1 cellular context compared by ENCODE assay signal in the genomic region with DNA sequence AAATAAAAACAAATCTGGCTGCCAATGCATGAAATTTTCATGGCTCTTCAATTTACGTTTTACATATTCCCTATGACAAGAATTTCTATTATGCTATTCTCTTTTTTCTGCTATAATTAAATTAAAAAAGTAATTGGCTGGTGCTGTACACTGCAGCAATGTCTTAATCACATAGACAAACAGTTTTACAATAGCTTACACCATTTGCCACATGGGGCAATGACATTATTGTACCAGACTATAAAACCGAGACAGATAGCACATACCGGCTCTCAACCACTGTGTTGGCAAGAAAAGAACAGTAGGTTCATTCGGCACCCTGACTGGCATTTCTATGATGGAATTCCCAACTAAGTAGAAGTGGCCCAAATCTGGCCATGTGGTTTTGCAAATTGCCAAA.
A peak's percentile ranks its signal among the peaks of the same experiment; 100 is the strongest.
TF ChIP-seq lines count a peak whose summit lies in the region.

No MANE protein-coding gene starts in this region.

TF ChIP-seq in SK-N-SH treated with all-trans-retinoic acid at 6 μM for 48 hours, 23 proteins besides CTCF, POLR2A, EP300 and RAD21 (continued from another document):
- no peak for TF ChIP-seq BACH2 (CRISPR knock-in tag; IDR thresholded peaks at IDR 0.05; ENCODE audit: borderline replicate concordance)
- TF ChIP-seq ISL1 (CRISPR knock-in tag; IDR thresholded peaks at IDR 0.05) = peak; percentile 9; the same call in 1 of the 2 replicates
- no peak for TF ChIP-seq ZNF70 (CRISPR knock-in tag; IDR thresholded peaks at IDR 0.05)
- no peak for TF ChIP-seq SNAI2 (CRISPR knock-in tag; IDR thresholded peaks at IDR 0.05)
- no peak for TF ChIP-seq CSDC2 (CRISPR knock-in tag; IDR thresholded peaks at IDR 0.05)
- 0 out of 2 replicates have a peak, but pooled peaks have one; percentile 42 for TF ChIP-seq GLIS3 (CRISPR knock-in tag; IDR thresholded peaks at IDR 0.05)
- TF ChIP-seq, protein P1, sequence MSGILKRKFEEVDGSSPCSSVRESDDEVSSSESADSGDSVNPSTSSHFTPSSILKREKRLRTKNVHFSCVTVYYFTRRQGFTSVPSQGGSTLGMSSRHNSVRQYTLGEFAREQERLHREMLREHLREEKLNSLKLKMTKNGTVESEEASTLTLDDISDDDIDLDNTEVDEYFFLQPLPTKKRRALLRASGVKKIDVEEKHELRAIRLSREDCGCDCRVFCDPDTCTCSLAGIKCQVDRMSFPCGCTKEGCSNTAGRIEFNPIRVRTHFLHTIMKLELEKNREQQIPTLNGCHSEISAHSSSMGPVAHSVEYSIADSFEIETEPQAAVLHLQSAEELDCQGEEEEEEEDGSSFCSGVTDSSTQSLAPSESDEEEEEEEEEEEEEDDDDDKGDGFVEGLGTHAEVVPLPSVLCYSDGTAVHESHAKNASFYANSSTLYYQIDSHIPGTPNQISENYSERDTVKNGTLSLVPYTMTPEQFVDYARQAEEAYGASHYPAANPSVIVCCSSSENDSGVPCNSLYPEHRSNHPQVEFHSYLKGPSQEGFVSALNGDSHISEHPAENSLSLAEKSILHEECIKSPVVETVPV (CRISPR knock-in tag; IDR thresholded peaks at IDR 0.05) = no peak
- TF ChIP-seq PPARA (CRISPR knock-in tag; IDR thresholded peaks at IDR 0.05; ENCODE audit: borderline replicate concordance) = no peak
- no peak for TF ChIP-seq ARNTL (CRISPR knock-in tag; IDR thresholded peaks at IDR 0.05; ENCODE audit: borderline replicate concordance, low read depth)
- no peak for TF ChIP-seq ZFP30 (CRISPR knock-in tag; IDR thresholded peaks at IDR 0.05)
- TF ChIP-seq, protein P2, sequence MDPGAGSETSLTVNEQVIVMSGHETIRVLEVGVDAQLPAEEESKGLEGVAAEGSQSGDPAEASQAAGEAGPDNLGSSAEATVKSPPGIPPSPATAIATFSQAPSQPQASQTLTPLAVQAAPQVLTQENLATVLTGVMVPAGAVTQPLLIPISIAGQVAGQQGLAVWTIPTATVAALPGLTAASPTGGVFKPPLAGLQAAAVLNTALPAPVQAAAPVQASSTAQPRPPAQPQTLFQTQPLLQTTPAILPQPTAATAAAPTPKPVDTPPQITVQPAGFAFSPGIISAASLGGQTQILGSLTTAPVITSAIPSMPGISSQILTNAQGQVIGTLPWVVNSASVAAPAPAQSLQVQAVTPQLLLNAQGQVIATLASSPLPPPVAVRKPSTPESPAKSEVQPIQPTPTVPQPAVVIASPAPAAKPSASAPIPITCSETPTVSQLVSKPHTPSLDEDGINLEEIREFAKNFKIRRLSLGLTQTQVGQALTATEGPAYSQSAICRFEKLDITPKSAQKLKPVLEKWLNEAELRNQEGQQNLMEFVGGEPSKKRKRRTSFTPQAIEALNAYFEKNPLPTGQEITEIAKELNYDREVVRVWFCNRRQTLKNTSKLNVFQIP (CRISPR knock-in tag; IDR thresholded peaks at IDR 0.05; ENCODE audit: borderline replicate concordance, low read depth) = no peak
- TF ChIP-seq TCF4 (CRISPR knock-in tag; IDR thresholded peaks at IDR 0.05; ENCODE audit: borderline replicate concordance) = peak; percentile 49; the same call in 1 of the 2 replicates
- TF ChIP-seq ZFP3 (CRISPR knock-in tag; IDR thresholded peaks at IDR 0.05) = no peak
- TF ChIP-seq RARB (CRISPR knock-in tag; IDR thresholded peaks at IDR 0.05) = no peak
- no peak for TF ChIP-seq ESRRG (CRISPR knock-in tag; IDR thresholded peaks at IDR 0.05)
- TF ChIP-seq, protein P3, sequence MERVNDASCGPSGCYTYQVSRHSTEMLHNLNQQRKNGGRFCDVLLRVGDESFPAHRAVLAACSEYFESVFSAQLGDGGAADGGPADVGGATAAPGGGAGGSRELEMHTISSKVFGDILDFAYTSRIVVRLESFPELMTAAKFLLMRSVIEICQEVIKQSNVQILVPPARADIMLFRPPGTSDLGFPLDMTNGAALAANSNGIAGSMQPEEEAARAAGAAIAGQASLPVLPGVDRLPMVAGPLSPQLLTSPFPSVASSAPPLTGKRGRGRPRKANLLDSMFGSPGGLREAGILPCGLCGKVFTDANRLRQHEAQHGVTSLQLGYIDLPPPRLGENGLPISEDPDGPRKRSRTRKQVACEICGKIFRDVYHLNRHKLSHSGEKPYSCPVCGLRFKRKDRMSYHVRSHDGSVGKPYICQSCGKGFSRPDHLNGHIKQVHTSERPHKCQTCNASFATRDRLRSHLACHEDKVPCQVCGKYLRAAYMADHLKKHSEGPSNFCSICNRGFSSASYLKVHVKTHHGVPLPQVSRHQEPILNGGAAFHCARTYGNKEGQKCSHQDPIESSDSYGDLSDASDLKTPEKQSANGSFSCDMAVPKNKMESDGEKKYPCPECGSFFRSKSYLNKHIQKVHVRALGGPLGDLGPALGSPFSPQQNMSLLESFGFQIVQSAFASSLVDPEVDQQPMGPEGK (CRISPR knock-in tag; IDR thresholded peaks at IDR 0.05; ENCODE audit: borderline replicate concordance) = no peak
- no peak for TF ChIP-seq ZNF565 (CRISPR knock-in tag; conservative IDR thresholded peaks at IDR 0.05; ENCODE audit: low read depth)
- TF ChIP-seq ZC3H10 (CRISPR knock-in tag; IDR thresholded peaks at IDR 0.05) = no peak
- TF ChIP-seq ZNF8 (CRISPR knock-in tag; IDR thresholded peaks at IDR 0.05) = no peak
- TF ChIP-seq, protein P4, sequence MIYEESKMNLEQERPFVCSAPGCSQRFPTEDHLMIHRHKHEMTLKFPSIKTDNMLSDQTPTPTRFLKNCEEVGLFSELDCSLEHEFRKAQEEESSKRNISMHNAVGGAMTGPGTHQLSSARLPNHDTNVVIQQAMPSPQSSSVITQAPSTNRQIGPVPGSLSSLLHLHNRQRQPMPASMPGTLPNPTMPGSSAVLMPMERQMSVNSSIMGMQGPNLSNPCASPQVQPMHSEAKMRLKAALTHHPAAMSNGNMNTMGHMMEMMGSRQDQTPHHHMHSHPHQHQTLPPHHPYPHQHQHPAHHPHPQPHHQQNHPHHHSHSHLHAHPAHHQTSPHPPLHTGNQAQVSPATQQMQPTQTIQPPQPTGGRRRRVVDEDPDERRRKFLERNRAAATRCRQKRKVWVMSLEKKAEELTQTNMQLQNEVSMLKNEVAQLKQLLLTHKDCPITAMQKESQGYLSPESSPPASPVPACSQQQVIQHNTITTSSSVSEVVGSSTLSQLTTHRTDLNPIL (CRISPR knock-in tag; IDR thresholded peaks at IDR 0.05; ENCODE audit: low read depth) = no peak
TF ChIP-seq in SK-N-SH treated with all-trans-retinoic acid at 6 μM for 48 hours: peak in this region for 4.
